8 cellular contexts compared by ENCODE assay signal in genomic region chr2:68767031-68767961, GRCh38. TPM values are rescaled to one million over a fixed set of nuclear protein-coding genes. Genes with fewer than 3 reads are reported as not detected.
A peak's percentile ranks its signal among the peaks of the same experiment; 100 is the strongest.
DNase-seq lines count a peak whose midpoint lies in the region; ATAC-seq and TF ChIP-seq lines count a peak whose summit lies in the region.

No MANE protein-coding gene starts in this region.

- CTCF ChIA-PET in activated CD8-positive, alpha-beta memory T cell treated with anti-CD3 and anti-CD28 coated beads, Interleukin-2, amount 10 ng/mL, durations not matched to agents 7 days and 5 days (lab: Charles Lee) = interaction anchor here (0.6 to 8.2 kb wide), 18 partner anchors 11 to 304 kb away, joined by 3 to 84 read pairs (median 4); partner anchors contain the start of gene ARHGAP25

- H3K4me3 ChIP-seq in DOHH2 (ENCODE audit: low read length) (peak overlapping the region; percentile 65), mucosa of descending colon (no peak overlapping the region)

- peak overlapping the region; percentile 100 for H3K27ac Mint-ChIP-seq in activated CD8-positive, alpha-beta memory T cell treated with anti-CD3 and anti-CD28 coated beads, Interleukin-2, amount 10 ng/mL, durations not matched to agents 7 days and 5 days

- H3K4me3 Mint-ChIP-seq in activated CD8-positive, alpha-beta memory T cell treated with anti-CD3 and anti-CD28 coated beads, Interleukin-2, amount 10 ng/mL, durations not matched to agents 7 days and 5 days = peak overlapping the region; percentile 76

- H3K4me2 ChIP-seq in DOHH2 (ENCODE audit: low read length) = peak overlapping the region; percentile 83

- H3K9me3 ChIP-seq in DOHH2 (ENCODE audit: control insufficient read depth, insufficient read depth, low read length) (no peaks in the 10 kb centered on the region), mucosa of descending colon (no peaks in the 10 kb centered on the region)

- peaks cover 28% of the 10 kb centered on the region for H3K36me3 Mint-ChIP-seq in activated CD8-positive, alpha-beta memory T cell treated with anti-CD3 and anti-CD28 coated beads, Interleukin-2, amount 10 ng/mL, durations not matched to agents 7 days and 5 days

- ATAC-seq in HG02798 (IDR thresholded peaks at IDR 0.05; ENCODE audit: poor library complexity, unreplicated experiment) (peak; percentile 43), mucosa of descending colon (peak; percentile 62)
- peak; percentile 37 for ATAC-seq in activated CD8-positive, alpha-beta memory T cell treated with anti-CD3 and anti-CD28 coated beads, Interleukin-2, amount 10 ng/mL, durations not matched to agents 7 days and 5 days

- TF ChIP-seq CTCF in DOHH2 (IDR thresholded peaks at IDR 0.05; ENCODE audit: low read depth, low read length, poor library complexity, severe bottlenecking) (no peak), mucosa of descending colon (IDR thresholded peaks at IDR 0.05) (no peak)

- H3K9me3 Mint-ChIP-seq in activated CD8-positive, alpha-beta memory T cell treated with anti-CD3 and anti-CD28 coated beads, Interleukin-2, amount 10 ng/mL, durations not matched to agents 7 days and 5 days (ENCODE audit: low read depth) = no peaks in the 10 kb centered on the region

- peaks cover 46% of the 10 kb centered on the region for H3K79me2 ChIP-seq in DOHH2 (ENCODE audit: control insufficient read depth, low read length)

- peaks cover 35% of the 10 kb centered on the region for H3F3A ChIP-seq in DOHH2 (ENCODE audit: control insufficient read depth, insufficient read depth)

- no peaks in the 10 kb centered on the region for H3K9me2 ChIP-seq in DOHH2 (replicated peaks; ENCODE audit: control insufficient read depth, low read length)

- no peaks in the 10 kb centered on the region for H4K20me1 ChIP-seq in DOHH2 (ENCODE audit: control insufficient read depth, insufficient read depth, low read depth, low read length)

- peaks cover 99% of the 10 kb centered on the region for H3K4me1 ChIP-seq in DOHH2 (ENCODE audit: control insufficient read depth, low read length)
- H3K4me1 ChIP-seq in mucosa of descending colon (ENCODE audit: low read depth) = no peaks in the 10 kb centered on the region

- H3K27ac ChIP-seq in DOHH2 (ENCODE audit: low read depth, low read length) = peak overlapping the region; percentile 88

- no peaks in the 10 kb centered on the region for H3K27me3 ChIP-seq in DOHH2 (ENCODE audit: control insufficient read depth, low read length)

- no peaks in the 10 kb centered on the region; the same call in 1 of the 2 replicates for H3K36me3 ChIP-seq in DOHH2 (ENCODE audit: control insufficient read depth, low read length)
- no peaks in the 10 kb centered on the region for H3K36me3 ChIP-seq in mucosa of descending colon (ENCODE audit: low read depth)

- DNase-seq in activated CD8-positive, alpha-beta memory T cell treated with anti-CD3 and anti-CD28 coated beads, Interleukin-2, amount 10 ng/mL, durations not matched to agents 7 days and 5 days = peak; percentile 86
- DNase-seq in mucosa of descending colon = peak in 1 of 3 donors; percentile 34
- no peak for DNase-seq in ureter (ENCODE audit: low spot score)
- DNase-seq in KBM-7 = no peak
- DNase-seq in RKO (ENCODE audit: low spot score) = no peak
- DNase-seq in KG1 (lab: John Stamatoyannopoulos, UW) = no peak

- intact Hi-C loops in mucosa of descending colon (cut with DNase I, micrococcal nuclease) = no loop called here

- peaks cover 94% of the 10 kb centered on the region for H3K4me1 Mint-ChIP-seq in activated CD8-positive, alpha-beta memory T cell treated with anti-CD3 and anti-CD28 coated beads, Interleukin-2, amount 10 ng/mL, durations not matched to agents 7 days and 5 days

- H3K27me3 Mint-ChIP-seq in activated CD8-positive, alpha-beta memory T cell treated with anti-CD3 and anti-CD28 coated beads, Interleukin-2, amount 10 ng/mL, durations not matched to agents 7 days and 5 days = no peaks in the 10 kb centered on the region

- in situ Hi-C loops in KBM-7 (cut with MboI; ENCODE audit: low pct_unique_long_range_greater_than_20kb, low sequenced_read_pairs) = no loop called here

RNA-seq across cellular contexts. Expression of gene ARHGAP25, which starts 32.7 kb away (rescaled TPM):
- total RNA-seq in activated CD8-positive, alpha-beta memory T cell treated with anti-CD3 and anti-CD28 coated beads, Interleukin-2, amount 10 ng/mL, durations not matched to agents 7 days and 5 days = 100 to 1,000 TPM in 1 of 2 experiments, 10 to 100 TPM in 1; 90.2 to 126 TPM
- total RNA-seq in mucosa of descending colon (1 to 10 TPM; 3.1 to 8.8 (median 8.2) TPM), ureter (14.7 TPM)
